ENCODE assay signal across 1 cellular context in genomic region chr10:89644967-89645741, GRCh38.
TF ChIP-seq lines count a peak whose summit lies in the region.

TSS of gene PANK1 (minus strand) at chr10:89645242. CDS start at chr10:89644891, 351 bp downstream.

TF ChIP-seq in HepG2, 621 proteins besides CTCF, POLR2A, EP300 and RAD21 (continued from another document and continues in another):
- TF ChIP-seq ZNF687 (CRISPR knock-in tag; IDR thresholded peaks at IDR 0.05) (peak; percentile 42), ZNF337 (CRISPR knock-in tag; IDR thresholded peaks at IDR 0.05; ENCODE audit: borderline replicate concordance, low read depth) (no peak), CREB3 (CRISPR knock-in tag; IDR thresholded peaks at IDR 0.05) (no peak), ELF3 (CRISPR knock-in tag; IDR thresholded peaks at IDR 0.05) (no peak), ZNF609 (CRISPR knock-in tag; IDR thresholded peaks at IDR 0.05; ENCODE audit: borderline replicate concordance) (no peak), ISL2 (CRISPR knock-in tag; IDR thresholded peaks at IDR 0.05) (no peak), SMAD3 (CRISPR knock-in tag; IDR thresholded peaks at IDR 0.05) (no peak), POGK (CRISPR knock-in tag; conservative IDR thresholded peaks at IDR 0.05) (0 out of 2 replicates have a peak, but pooled peaks have one; percentile 52), ZNF12 (CRISPR knock-in tag; IDR thresholded peaks at IDR 0.05) (no peak), PCBP2 (optimal IDR thresholded peaks at IDR 0.05; ENCODE audit: low read depth, low read length, poor library complexity, severe bottlenecking) (no peak), KMT2A (CRISPR knock-in tag; IDR thresholded peaks at IDR 0.05) (no peak), KAT2B (IDR thresholded peaks at IDR 0.05; ENCODE audit: borderline replicate concordance, low read depth, low read length) (no peak), ZNF660 (CRISPR knock-in tag; IDR thresholded peaks at IDR 0.05; ENCODE audit: borderline replicate concordance, low read depth) (no peak), MXD4 (CRISPR knock-in tag; IDR thresholded peaks at IDR 0.05) (no peak), ZNF678 (CRISPR knock-in tag; IDR thresholded peaks at IDR 0.05) (no peak), PHF5A (CRISPR knock-in tag; IDR thresholded peaks at IDR 0.05; ENCODE audit: low read depth, unreplicated experiment) (no peak), ZNF816 (CRISPR knock-in tag; IDR thresholded peaks at IDR 0.05; ENCODE audit: borderline replicate concordance) (no peak), ARID5B (CRISPR knock-in tag; IDR thresholded peaks at IDR 0.05) (no peak), CC2D1A (CRISPR knock-in tag; IDR thresholded peaks at IDR 0.05) (no peak), TFDP1 (CRISPR knock-in tag; IDR thresholded peaks at IDR 0.05; ENCODE audit: borderline replicate concordance) (peak; percentile 65; the same call in 1 of the 2 replicates), GRHL1 (CRISPR knock-in tag; conservative IDR thresholded peaks at IDR 0.05) (no peak), TFE3 (CRISPR knock-in tag; IDR thresholded peaks at IDR 0.05) (no peak), PLRG1 (conservative IDR thresholded peaks at IDR 0.05) (no peak), ATRX (CRISPR knock-in tag; IDR thresholded peaks at IDR 0.05; ENCODE audit: borderline replicate concordance) (no peak), PREB (CRISPR knock-in tag; IDR thresholded peaks at IDR 0.05) (no peak)
